Comparison of ENCODE assay signal across 1 cellular context in genomic region chr12:32423598-32423997, GRCh38.
TF ChIP-seq lines count a peak whose summit lies in the region.

No MANE protein-coding gene starts in this region.

TF ChIP-seq in K562, 482 proteins besides CTCF, POLR2A, EP300 and RAD21 (continued from another document):
- no peak for TF ChIP-seq PBX2 (CRISPR knock-in tag; IDR thresholded peaks at IDR 0.05; ENCODE audit: low read depth)
- no peak for TF ChIP-seq PBX2 (tag; conservative IDR thresholded peaks at IDR 0.05; ENCODE audit: low read depth)
- no peak for TF ChIP-seq CEBPB (tag; IDR thresholded peaks at IDR 0.05)
- TF ChIP-seq PTBP1 (IDR thresholded peaks at IDR 0.05; ENCODE audit: low read depth, low read length), result no peak
- TF ChIP-seq THAP7 (CRISPR knock-in tag; IDR thresholded peaks at IDR 0.05), result no peak
- TF ChIP-seq ZNF696 (CRISPR knock-in tag; conservative IDR thresholded peaks at IDR 0.05), result no peak
- TF ChIP-seq RBM17 (IDR thresholded peaks at IDR 0.05; ENCODE audit: borderline replicate concordance, low read depth, low read length), result no peak
- no peak for TF ChIP-seq ZNF445 (CRISPR knock-in tag; IDR thresholded peaks at IDR 0.05; ENCODE audit: low read depth)
- TF ChIP-seq IRF2 (CRISPR knock-in tag; IDR thresholded peaks at IDR 0.05), result no peak
- no peak for TF ChIP-seq FOXA3 (CRISPR knock-in tag; conservative IDR thresholded peaks at IDR 0.05 in 1 of 2, IDR thresholded peaks at IDR 0.05 in 1 of 2)
- no peak for TF ChIP-seq THRA (IDR thresholded peaks at IDR 0.05)
- TF ChIP-seq ZBTB49 (CRISPR knock-in tag; IDR thresholded peaks at IDR 0.05; ENCODE audit: borderline replicate concordance), result no peak
- TF ChIP-seq CXXC5 (CRISPR knock-in tag; IDR thresholded peaks at IDR 0.05), result no peak
- no peak for TF ChIP-seq GATA2 (CRISPR knock-in tag; IDR thresholded peaks at IDR 0.05)
- no peak for TF ChIP-seq MAZ (CRISPR knock-in tag; conservative IDR thresholded peaks at IDR 0.05 in 1 of 2, IDR thresholded peaks at IDR 0.05 in 1 of 2)
- TF ChIP-seq ZSCAN32 (CRISPR knock-in tag; IDR thresholded peaks at IDR 0.05), result no peak
- TF ChIP-seq STAT5A (IDR thresholded peaks at IDR 0.05; ENCODE audit: borderline replicate concordance, low read length), result peak; percentile 68
- TF ChIP-seq ZBTB40 (IDR thresholded peaks at IDR 0.05), result no peak
- no peak for TF ChIP-seq ZBTB40 (CRISPR knock-in tag; IDR thresholded peaks at IDR 0.05)
- 0 out of 2 replicates have a peak, but pooled peaks have one; percentile 8 for TF ChIP-seq GTF2E2 (tag; IDR thresholded peaks at IDR 0.05)
- TF ChIP-seq ZNF12 (CRISPR knock-in tag; IDR thresholded peaks at IDR 0.05), result no peak
- TF ChIP-seq RBM14 (IDR thresholded peaks at IDR 0.05; ENCODE audit: borderline replicate concordance, insufficient read depth, low read depth, low read length), result no peak
- no peak for TF ChIP-seq SFPQ (IDR thresholded peaks at IDR 0.05; ENCODE audit: low read depth, low read length)
- no peak for TF ChIP-seq ZNF551 (CRISPR knock-in tag; IDR thresholded peaks at IDR 0.05)
- TF ChIP-seq SMARCE1 (IDR thresholded peaks at IDR 0.05), result no peak
- TF ChIP-seq ZNF766 (CRISPR knock-in tag; conservative IDR thresholded peaks at IDR 0.05), result no peak
- no peak for TF ChIP-seq JUNB (CRISPR knock-in tag; conservative IDR thresholded peaks at IDR 0.05)
- no peak for TF ChIP-seq PTRF (tag; IDR thresholded peaks at IDR 0.05)
- no peak for TF ChIP-seq HMGXB4 (CRISPR knock-in tag; IDR thresholded peaks at IDR 0.05)
- no peak for TF ChIP-seq BMI1 (IDR thresholded peaks at IDR 0.05; ENCODE audit: low read length)
- TF ChIP-seq ZNF395 (CRISPR knock-in tag; IDR thresholded peaks at IDR 0.05), result no peak
- TF ChIP-seq HDAC8 (tag; IDR thresholded peaks at IDR 0.05), result no peak
- no peak for TF ChIP-seq RNF2 (IDR thresholded peaks at IDR 0.05)
- peak; percentile 37 for TF ChIP-seq MEIS2 (IDR thresholded peaks at IDR 0.05; ENCODE audit: partially characterized antibody)
TF ChIP-seq in K562: peak in this region for 5.
